31 cellular contexts compared by ENCODE assay signal in the genomic region with DNA sequence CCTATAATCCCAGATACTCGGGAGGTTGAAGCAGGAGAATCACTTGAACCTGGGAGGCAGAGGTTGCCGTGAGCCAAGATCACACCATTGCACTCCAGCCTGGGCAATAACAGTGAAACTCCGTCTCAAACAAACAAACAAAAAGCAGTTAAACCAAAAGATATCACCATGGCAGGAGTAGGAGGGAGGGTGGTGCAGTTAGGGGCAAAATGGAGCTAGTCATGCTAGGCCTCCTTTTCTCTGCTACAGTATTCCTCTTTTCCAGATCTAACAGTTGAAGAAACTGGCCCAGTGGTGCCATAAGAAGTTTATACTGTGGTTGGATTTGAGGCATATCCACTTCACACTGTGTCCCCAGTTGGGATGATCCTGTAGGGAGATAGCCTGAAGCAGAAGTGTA.
"Had no signal": no experiment of that assay in that cellular context is flagged by ENCODE, and none has a peak within 500 bp of the region (broad histone marks: within the 10 kb centered on the region; RNA-seq: fewer than 3 reads in every experiment).

No MANE protein-coding gene starts in this region.

- H3K4me1 Mint-ChIP-seq: activated CD4-positive, alpha-beta memory T cell treated with anti-CD3 and anti-CD28 coated beads, Interleukin-2, amount 10 ng/mL, durations not matched to agents 7 days and 5 days; activated CD8-positive, alpha-beta memory T cell treated with anti-CD3 and anti-CD28 coated beads, Interleukin-2, amount 10 ng/mL, durations not matched to agents 7 days and 5 days; activated naive CD8-positive, alpha-beta T cell treated with anti-CD3 and anti-CD28 coated beads for 36 hours; activated T-helper 17 cell treated with anti-CD3 and anti-CD28 coated beads, Interleukin-2, amount 50 U/mL, for 72 hours; central memory CD8-positive, alpha-beta T cell had no signal

- H3K36me3 ChIP-seq: ascending aorta, cardiac muscle cell, MG63 had no signal

- H3K9me3 ChIP-seq: ascending aorta, MG63 had no signal

- DNase-seq: activated B cell treated with CpG ODN at 0.5 μM for 24 hours; activated CD4-positive, alpha-beta memory T cell treated with anti-CD3 and anti-CD28 coated beads, Interleukin-2, amount 10 ng/mL, durations not matched to agents 7 days and 5 days; activated CD4-positive, alpha-beta T cell treated with anti-CD3 and anti-CD28 coated beads for 48 hours; activated CD4-positive, CD25-positive, alpha-beta regulatory T cell treated with anti-CD3 and anti-CD28 coated beads, Interleukin-2, amount 50 U/mL, for 72 hours; activated CD8-positive, alpha-beta memory T cell treated with anti-CD3 and anti-CD28 coated beads for 24 hours; activated CD8-positive, alpha-beta memory T cell treated with anti-CD3 and anti-CD28 coated beads, Interleukin-2, amount 10 ng/mL, durations not matched to agents 7 days and 5 days; activated effector memory CD4-positive, alpha-beta T cell treated with anti-CD3 and anti-CD28 coated beads, Interleukin-2, amount 50 U/mL, for 16 hours; activated naive CD4-positive, alpha-beta T cell; activated naive CD4-positive, alpha-beta T cell treated with anti-CD3 and anti-CD28 coated beads, Interleukin-2, amount 50 U/mL, for 16 hours; activated naive CD8-positive, alpha-beta T cell treated with anti-CD3 and anti-CD28 coated beads for 36 hours; activated T-cell treated with anti-CD3 and anti-CD28 coated beads, Interleukin-2, amount 50 U/mL, for 1 hour; activated T-cell treated with anti-CD3 and anti-CD28 coated beads, Interleukin-2, amount 50 U/mL, for 72 hours; amniotic stem cell; MG63; NCI-H1092; NCI-H1436 treated with DMSO at 0.1 percent for 48 hours; NCI-H1694 treated with DMSO at 0.1 percent for 48 hours; NCI-H2029; NCI-H345; NCI-H524 treated with DMSO at 0.1 percent for 48 hours; SW 1271; T-helper 1 cell; T-helper 2 cell; T-helper 9 cell had no signal

- H3K9me3 Mint-ChIP-seq: activated B cell treated with CpG ODN at 0.5 μM for 24 hours; activated naive CD8-positive, alpha-beta T cell treated with anti-CD3 and anti-CD28 coated beads for 36 hours; activated T-cell treated with anti-CD3 and anti-CD28 coated beads, Interleukin-2, amount 50 U/mL, for 72 hours; activated T-helper 17 cell treated with anti-CD3 and anti-CD28 coated beads, Interleukin-2, amount 50 U/mL, for 72 hours; central memory CD8-positive, alpha-beta T cell had no signal

- H3K4me3 Mint-ChIP-seq: activated B cell treated with CpG ODN at 0.5 μM for 24 hours; activated CD4-positive, alpha-beta memory T cell treated with anti-CD3 and anti-CD28 coated beads, Interleukin-2, amount 10 ng/mL, durations not matched to agents 7 days and 5 days; activated CD8-positive, alpha-beta memory T cell treated with anti-CD3 and anti-CD28 coated beads, Interleukin-2, amount 10 ng/mL, durations not matched to agents 7 days and 5 days; activated naive CD8-positive, alpha-beta T cell treated with anti-CD3 and anti-CD28 coated beads for 36 hours; activated T-cell treated with anti-CD3 and anti-CD28 coated beads, Interleukin-2, amount 50 U/mL, for 72 hours; activated T-helper 17 cell treated with anti-CD3 and anti-CD28 coated beads, Interleukin-2, amount 50 U/mL, for 72 hours; central memory CD8-positive, alpha-beta T cell had no signal

- H3K4me3 ChIP-seq: ascending aorta, cardiac muscle cell, MG63 had no signal

- H3K27ac Mint-ChIP-seq: activated B cell treated with CpG ODN at 0.5 μM for 24 hours; activated CD4-positive, alpha-beta memory T cell treated with anti-CD3 and anti-CD28 coated beads, Interleukin-2, amount 10 ng/mL, durations not matched to agents 7 days and 5 days; activated CD8-positive, alpha-beta memory T cell treated with anti-CD3 and anti-CD28 coated beads, Interleukin-2, amount 10 ng/mL, durations not matched to agents 7 days and 5 days; activated naive CD8-positive, alpha-beta T cell treated with anti-CD3 and anti-CD28 coated beads for 36 hours; activated T-cell treated with anti-CD3 and anti-CD28 coated beads, Interleukin-2, amount 50 U/mL, for 72 hours; activated T-helper 17 cell treated with anti-CD3 and anti-CD28 coated beads, Interleukin-2, amount 50 U/mL, for 72 hours had no signal

- H3K27ac ChIP-seq: ascending aorta, cardiac muscle cell, VCaP had no signal

- ATAC-seq: activated CD8-positive, alpha-beta memory T cell treated with anti-CD3 and anti-CD28 coated beads, Interleukin-2, amount 10 ng/mL, durations not matched to agents 7 days and 5 days; activated T-cell treated with anti-CD3 and anti-CD28 coated beads, Interleukin-2, amount 50 U/mL, for 72 hours; Panc1; Right ventricle myocardium inferior had no signal

- H3K36me3 Mint-ChIP-seq: activated CD8-positive, alpha-beta memory T cell treated with anti-CD3 and anti-CD28 coated beads, Interleukin-2, amount 10 ng/mL, durations not matched to agents 7 days and 5 days; activated naive CD8-positive, alpha-beta T cell treated with anti-CD3 and anti-CD28 coated beads for 36 hours had no signal

- H3K27me3 Mint-ChIP-seq: activated B cell treated with CpG ODN at 0.5 μM for 24 hours; activated CD4-positive, alpha-beta memory T cell treated with anti-CD3 and anti-CD28 coated beads, Interleukin-2, amount 10 ng/mL, durations not matched to agents 7 days and 5 days; activated CD8-positive, alpha-beta memory T cell treated with anti-CD3 and anti-CD28 coated beads, Interleukin-2, amount 10 ng/mL, durations not matched to agents 7 days and 5 days had no signal

- H3K4me1 ChIP-seq: ascending aorta had no signal

- H3K27me3 ChIP-seq: ascending aorta, cardiac muscle cell, MG63 had no signal
